1 cellular context compared by ENCODE assay signal in genomic region chr10:95303535-95303934, GRCh38.
TF ChIP-seq lines count a peak whose summit lies in the region.

No MANE protein-coding gene starts in this region.

TF ChIP-seq in K562, 482 proteins besides CTCF, POLR2A, EP300 and RAD21 (continued from another document and continues in another):
- peak in 1 of 2 experiments; percentile 49; a peak in 1 of 4 replicates for TF ChIP-seq ZNF639 (CRISPR knock-in tag; conservative IDR thresholded peaks at IDR 0.05 in 1 of 2, IDR thresholded peaks at IDR 0.05 in 1 of 2)
- no peak for TF ChIP-seq NR4A1 (CRISPR knock-in tag; IDR thresholded peaks at IDR 0.05)
- peak; percentile 64; the same call in 1 of the 2 replicates for TF ChIP-seq NR4A1 (tag; IDR thresholded peaks at IDR 0.05)
- TF ChIP-seq GTF3C2 (IDR thresholded peaks at IDR 0.05; ENCODE audit: borderline replicate concordance, extremely low read depth, insufficient read length): no peak
- no peak for TF ChIP-seq MAX (CRISPR knock-in tag; IDR thresholded peaks at IDR 0.05)
- TF ChIP-seq NCOR1 (IDR thresholded peaks at IDR 0.05): no peak
- no peak for TF ChIP-seq SMAD1 (IDR thresholded peaks at IDR 0.05; ENCODE audit: low read depth, low read length, partially characterized antibody)
- TF ChIP-seq TCF7 (IDR thresholded peaks at IDR 0.05; ENCODE audit: borderline replicate concordance): no peak
- no peak for TF ChIP-seq ID3 (CRISPR knock-in tag; IDR thresholded peaks at IDR 0.05)
- peak; percentile 70 for TF ChIP-seq ID3 (tag; IDR thresholded peaks at IDR 0.05)
- TF ChIP-seq FOXA1 (IDR thresholded peaks at IDR 0.05; ENCODE audit: borderline replicate concordance): no peak
- no peak for TF ChIP-seq ZNF263 (CRISPR knock-in tag; IDR thresholded peaks at IDR 0.05; ENCODE audit: borderline replicate concordance)
- TF ChIP-seq BRF1 (IDR thresholded peaks at IDR 0.05; ENCODE audit: borderline replicate concordance, extremely low read depth, insufficient read length): no peak
- TF ChIP-seq POLR2H (tag; IDR thresholded peaks at IDR 0.05; ENCODE audit: low read depth): no peak
- no peak for TF ChIP-seq SRSF3 (IDR thresholded peaks at IDR 0.05; ENCODE audit: insufficient read depth, low read length)
- TF ChIP-seq ZMIZ1 (IDR thresholded peaks at IDR 0.05; ENCODE audit: low read depth in 2 of 2, low read length in 2 of 2): no peak
- no peak for TF ChIP-seq SUPT5H (IDR thresholded peaks at IDR 0.05)
- TF ChIP-seq BACH1 (tag; IDR thresholded peaks at IDR 0.05): 0 out of 2 replicates have a peak, but pooled peaks have one; percentile 40
- TF ChIP-seq ATF3 (IDR thresholded peaks at IDR 0.05): peak; percentile 87
- TF ChIP-seq ATF3 (CRISPR knock-in tag; conservative IDR thresholded peaks at IDR 0.05): no peak
- TF ChIP-seq TARDBP (IDR thresholded peaks at IDR 0.05): no peak
- TF ChIP-seq ARID3A (IDR thresholded peaks at IDR 0.05; ENCODE audit: borderline replicate concordance, low read depth, low read length): no peak
- TF ChIP-seq GABPB2 (CRISPR knock-in tag; conservative IDR thresholded peaks at IDR 0.05): no peak
- TF ChIP-seq FOXP1 (CRISPR knock-in tag; IDR thresholded peaks at IDR 0.05): no peak
- TF ChIP-seq PATZ1 (CRISPR knock-in tag; IDR thresholded peaks at IDR 0.05; ENCODE audit: borderline replicate concordance): no peak
- peak; percentile 13; the same call in 1 of the 2 replicates for TF ChIP-seq MAFG (tag; conservative IDR thresholded peaks at IDR 0.05)
- TF ChIP-seq ZBED1 (IDR thresholded peaks at IDR 0.05): no peak
- TF ChIP-seq HOMEZ (CRISPR knock-in tag; IDR thresholded peaks at IDR 0.05): no peak
- TF ChIP-seq PHTF2 (CRISPR knock-in tag; IDR thresholded peaks at IDR 0.05): no peak
- TF ChIP-seq C11orf30 (IDR thresholded peaks at IDR 0.05; ENCODE audit: low read depth): peak; percentile 46; the same call in 1 of the 2 replicates
- TF ChIP-seq ZBTB8A (IDR thresholded peaks at IDR 0.05; ENCODE audit: partially characterized antibody): no peak
- TF ChIP-seq RREB1 (CRISPR knock-in tag; IDR thresholded peaks at IDR 0.05): 0 out of 2 replicates have a peak, but pooled peaks have one; percentile 74
- no peak for TF ChIP-seq ZNF655 (CRISPR knock-in tag; IDR thresholded peaks at IDR 0.05)
- no peak for TF ChIP-seq POLR3A (IDR thresholded peaks at IDR 0.05; ENCODE audit: borderline replicate concordance, extremely low read depth, insufficient read depth, insufficient read length)
- TF ChIP-seq NR2C1 (IDR thresholded peaks at IDR 0.05): no peak
- peak; percentile 33; the same call in 1 of the 2 replicates for TF ChIP-seq NR2C1 (tag; IDR thresholded peaks at IDR 0.05)
